1 cellular context compared by ENCODE assay signal in the genomic region with DNA sequence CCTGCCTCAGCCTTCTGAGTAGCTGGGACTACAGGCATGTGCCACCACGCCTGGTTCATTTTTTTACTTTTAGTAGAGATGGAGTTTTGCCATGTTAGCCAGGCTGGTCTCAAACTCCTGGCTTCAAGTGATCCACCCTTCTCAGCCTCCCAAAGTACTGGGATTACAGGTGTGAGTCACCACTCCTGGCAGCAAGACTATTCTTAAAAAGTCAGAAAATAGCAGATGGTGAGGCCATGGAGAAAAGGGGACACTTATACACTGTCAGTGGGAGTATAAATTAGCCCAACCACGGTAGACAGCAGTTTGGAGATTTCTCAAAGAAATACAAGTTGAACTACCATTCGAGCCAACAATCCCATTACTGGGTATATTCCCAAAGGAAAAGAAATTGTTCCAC.
TF ChIP-seq lines count a peak whose summit lies in the region.

No MANE protein-coding gene starts in this region.

TF ChIP-seq in IMR-90, 13 proteins besides CTCF, POLR2A, EP300 and RAD21:
- TF ChIP-seq, protein P1, sequence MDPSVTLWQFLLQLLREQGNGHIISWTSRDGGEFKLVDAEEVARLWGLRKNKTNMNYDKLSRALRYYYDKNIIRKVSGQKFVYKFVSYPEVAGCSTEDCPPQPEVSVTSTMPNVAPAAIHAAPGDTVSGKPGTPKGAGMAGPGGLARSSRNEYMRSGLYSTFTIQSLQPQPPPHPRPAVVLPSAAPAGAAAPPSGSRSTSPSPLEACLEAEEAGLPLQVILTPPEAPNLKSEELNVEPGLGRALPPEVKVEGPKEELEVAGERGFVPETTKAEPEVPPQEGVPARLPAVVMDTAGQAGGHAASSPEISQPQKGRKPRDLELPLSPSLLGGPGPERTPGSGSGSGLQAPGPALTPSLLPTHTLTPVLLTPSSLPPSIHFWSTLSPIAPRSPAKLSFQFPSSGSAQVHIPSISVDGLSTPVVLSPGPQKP (IDR thresholded peaks at IDR 0.05; ENCODE audit: borderline replicate concordance, low read depth, low read length), result no peak
- TF ChIP-seq MAZ (IDR thresholded peaks at IDR 0.05; ENCODE audit: borderline replicate concordance, low read depth, low read length) (no peak), MAFK (IDR thresholded peaks at IDR 0.05; ENCODE audit: low read depth, low read length) (no peak), BHLHE40 (IDR thresholded peaks at IDR 0.05; ENCODE audit: low read depth, low read length) (no peak), RFX5 (IDR thresholded peaks at IDR 0.05; ENCODE audit: low read depth, low read length) (no peak), USF2 (IDR thresholded peaks at IDR 0.05; ENCODE audit: low read depth, low read length) (no peak), RCOR1 (IDR thresholded peaks at IDR 0.05; ENCODE audit: insufficient replicate concordance, low read length) (no peak), CHD1 (IDR thresholded peaks at IDR 0.05; ENCODE audit: low read depth, low read length) (no peak), NFE2L2 (IDR thresholded peaks at IDR 0.05; ENCODE audit: low read depth, low read length) (no peak), MXI1 (IDR thresholded peaks at IDR 0.05; ENCODE audit: borderline replicate concordance, low read depth, low read length) (no peak), FOS (IDR thresholded peaks at IDR 0.05; ENCODE audit: low read depth, low read length) (no peak), CEBPB (IDR thresholded peaks at IDR 0.05; ENCODE audit: low read depth, low read length) (no peak), SMC3 (IDR thresholded peaks at IDR 0.05; ENCODE audit: low read depth, low read length) (no peak)
